In the genomic region with DNA sequence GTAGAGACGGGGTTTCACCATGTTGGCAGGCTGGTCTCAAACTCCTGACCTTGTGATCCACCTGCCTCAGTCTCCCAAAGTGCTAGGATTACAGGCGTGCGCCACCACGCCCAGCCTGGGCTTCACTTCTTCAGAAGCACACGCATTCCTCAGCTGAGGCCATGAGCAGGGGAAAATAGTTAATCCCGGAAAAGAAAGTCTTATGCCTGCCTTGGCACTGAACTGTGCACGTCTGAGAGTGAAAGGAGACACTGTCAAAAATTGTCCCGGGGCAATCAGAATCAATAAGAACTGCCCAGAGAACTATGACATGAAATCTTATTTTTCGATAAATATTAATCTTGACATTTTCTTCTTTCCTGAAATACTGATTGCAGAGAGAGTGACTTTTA, we compare ENCODE assay signal across 14 cellular contexts. TPM values are rescaled to one million over a fixed set of nuclear protein-coding genes. Genes with fewer than 3 reads are reported as not detected.
DNase-seq lines count a peak whose midpoint lies in the region; ATAC-seq and TF ChIP-seq lines count a peak whose summit lies in the region.
"Had no signal": no experiment of that assay in that cellular context is flagged by ENCODE, and none has a peak within 500 bp of the region (broad histone marks: within the 10 kb centered on the region; RNA-seq: fewer than 3 reads in every experiment).

No MANE protein-coding gene starts in this region.

- peaks cover 8% of the 10 kb centered on the region for H3K36me3 ChIP-seq in CD8-positive, alpha-beta memory T cell (ENCODE audit: insufficient read depth, low read length)
- H3K36me3 ChIP-seq: BE2C had no signal

- no peak for DNase-seq in CD14-positive monocyte (ENCODE audit: low spot score)
- no peak for DNase-seq in activated B cell treated with CpG ODN at 0.5 μM for 24 hours
- DNase-seq in memory B cell (ENCODE audit: low spot score in 2 of 2), result no peak
- no peak for DNase-seq in NCI-H2171 (lab: John Stamatoyannopoulos, UW)
- no peak for DNase-seq in DMS79 (lab: John Stamatoyannopoulos, UW)
- no peak for DNase-seq in CD8-positive, alpha-beta memory T cell
- DNase-seq in activated CD4-positive, CD25-positive, alpha-beta regulatory T cell (lab: John Stamatoyannopoulos, UW), result no peak
- DNase-seq: BE2C; CD4-positive, alpha-beta T cell; DMS79 treated with DMSO at 0.1 percent for 48 hours; EL; GM23248; KBM-7 had no signal

- H3K36me3 Mint-ChIP-seq in CD14-positive monocyte (peaks cover 27% of the 10 kb centered on the region in 2 donors), activated B cell treated with CpG ODN at 0.5 μM for 24 hours (ENCODE audit: low read depth) (peaks cover 61% of the 10 kb centered on the region), memory B cell (peaks cover 28% of the 10 kb centered on the region)
- peaks cover 4 to 41% (median 13%) of the 10 kb centered on the region in 3 donors for H3K36me3 Mint-ChIP-seq in CD8-positive, alpha-beta memory T cell

- H3K4me3 ChIP-seq in CD8-positive, alpha-beta memory T cell (ENCODE audit: low read length), result no peak overlapping the region
- H3K4me3 ChIP-seq: GM23248 had no signal

- peaks cover 54% of the 10 kb centered on the region for H3K4me1 Mint-ChIP-seq in CD14-positive monocyte
- peaks cover 72% of the 10 kb centered on the region for H3K4me1 Mint-ChIP-seq in activated B cell treated with CpG ODN at 0.5 μM for 24 hours
- H3K4me1 Mint-ChIP-seq in memory B cell, result peaks cover 34% of the 10 kb centered on the region
- H3K4me1 Mint-ChIP-seq in CD8-positive, alpha-beta memory T cell, result peaks cover 28 to 52% (median 44%) of the 10 kb centered on the region in 3 donors

- TF ChIP-seq CTCF in CD14-positive monocyte (IDR thresholded peaks at IDR 0.05) (no peak), activated B cell treated with CpG ODN at 0.5 μM for 24 hours (IDR thresholded peaks at IDR 0.05) (no peak)

- no peak overlapping the region for H3K27ac ChIP-seq in CD8-positive, alpha-beta memory T cell (ENCODE audit: low read depth, low read length)
- H3K27ac ChIP-seq: GM23248 had no signal

- no peaks in the 10 kb centered on the region for H3K27me3 ChIP-seq in CD8-positive, alpha-beta memory T cell (ENCODE audit: insufficient read depth, low read length, poor library complexity, severe bottlenecking)
- H3K27me3 ChIP-seq: BE2C had no signal

- no peaks in the 10 kb centered on the region for H3K9me3 ChIP-seq in CD8-positive, alpha-beta memory T cell (ENCODE audit: low read length)
- H3K9me3 ChIP-seq: BE2C had no signal

- CTCF ChIA-PET in activated B cell treated with CpG ODN at 0.5 μM for 24 hours (lab: Charles Lee), result no interaction called here
- CTCF ChIA-PET in CD8-positive, alpha-beta memory T cell (lab: Charles Lee), result interaction anchor here (1.2 kb wide), 1 partner anchor 210 kb away, joined by 3 read pairs; no protein-coding TSS in a partner anchor

- POLR2A ChIA-PET in activated B cell treated with CpG ODN at 0.5 μM for 24 hours (lab: Charles Lee), result interaction anchor here (0.9 kb wide), 1 partner anchor 152 kb away, joined by 3 read pairs; a partner anchor contains a TSS
- POLR2A ChIA-PET in CD8-positive, alpha-beta memory T cell (lab: Charles Lee), result no interaction called here

- H3K9me3 Mint-ChIP-seq in CD14-positive monocyte, result peaks cover 0 to 3% (median 0%) of the 10 kb centered on the region in 7 donors
- H3K9me3 Mint-ChIP-seq in activated B cell treated with CpG ODN at 0.5 μM for 24 hours, result no peaks in the 10 kb centered on the region
- no peaks in the 10 kb centered on the region for H3K9me3 Mint-ChIP-seq in memory B cell
- H3K9me3 Mint-ChIP-seq in CD8-positive, alpha-beta memory T cell, result no peaks in the 10 kb centered on the region
- H3K9me3 Mint-ChIP-seq: CD4-positive, alpha-beta T cell had no signal

- no peak overlapping the region for H3K4me3 Mint-ChIP-seq in CD14-positive monocyte
- H3K4me3 Mint-ChIP-seq in activated B cell treated with CpG ODN at 0.5 μM for 24 hours, result peak overlapping the region; percentile 71
- peak overlapping the region; percentile 53 for H3K4me3 Mint-ChIP-seq in memory B cell
- peak overlapping the region in 1 of 7 donors; percentile 17 for H3K4me3 Mint-ChIP-seq in CD8-positive, alpha-beta memory T cell

- H3K27me3 Mint-ChIP-seq in CD14-positive monocyte (ENCODE audit: low read depth in 3 of 3) (peaks cover 0 to 3% (median 1%) of the 10 kb centered on the region in 3 donors), activated B cell treated with CpG ODN at 0.5 μM for 24 hours (no peaks in the 10 kb centered on the region), memory B cell (no peaks in the 10 kb centered on the region)
- H3K27me3 Mint-ChIP-seq in CD8-positive, alpha-beta memory T cell, result no peaks in the 10 kb centered on the region
- H3K27me3 Mint-ChIP-seq: CD4-positive, alpha-beta T cell had no signal

- no peak for ATAC-seq in activated B cell treated with CpG ODN at 0.5 μM for 24 hours (ENCODE audit: low read depth)
- no peak for ATAC-seq in memory B cell (ENCODE audit: low read depth)
- ATAC-seq: HCT116 had no signal

- H3K4me1 ChIP-seq in CD8-positive, alpha-beta memory T cell (ENCODE audit: insufficient read depth, low read length), result peaks cover 12% of the 10 kb centered on the region

- H3K27ac Mint-ChIP-seq in CD14-positive monocyte (peak overlapping the region in 6 of 7 donors; percentile 6 to 89 (median 86)), activated B cell treated with CpG ODN at 0.5 μM for 24 hours (peak overlapping the region; percentile 74), memory B cell (no peak overlapping the region)
- H3K27ac Mint-ChIP-seq in CD8-positive, alpha-beta memory T cell, result no peak overlapping the region
- H3K27ac Mint-ChIP-seq: CD4-positive, alpha-beta T cell had no signal

- intact Hi-C loops in CD14-positive monocyte (cut with micrococcal nuclease), result no loop called here
- intact Hi-C loops in activated B cell treated with CpG ODN at 0.5 μM for 24 hours (cut with micrococcal nuclease), result no loop called here

RNA-seq across cellular contexts. Expression of a gene that starts 2.8 kb away (rescaled TPM):
- polyA plus RNA-seq in CD14-positive monocyte, result 1 to 10 TPM; 7.0 to 9.5 TPM
- 77.5 and 79.9 TPM in 2 replicates for total RNA-seq in activated B cell treated with CpG ODN at 0.5 μM for 24 hours
- total RNA-seq in CD8-positive, alpha-beta memory T cell, result 10 to 100 TPM; 18.0 to 19.0 TPM
- polyA plus RNA-seq in CD8-positive, alpha-beta memory T cell, result 6.8 TPM

RNA-seq across cellular contexts. Expression of a gene that starts 16.3 kb away (rescaled TPM):
- 10 to 100 TPM; 19.7 to 25.1 TPM for polyA plus RNA-seq in CD14-positive monocyte
- total RNA-seq in activated B cell treated with CpG ODN at 0.5 μM for 24 hours, result 55.4 and 61.7 TPM in 2 replicates
- total RNA-seq in CD8-positive, alpha-beta memory T cell, result 10 to 100 TPM; 30.8 to 31.5 TPM
- 85.0 TPM for polyA plus RNA-seq in CD8-positive, alpha-beta memory T cell

RNA-seq across cellular contexts. Expression of a gene that starts 20.7 kb away (rescaled TPM):
- 10 to 100 TPM; 30.7 to 37.8 TPM for polyA plus RNA-seq in CD14-positive monocyte
- 65.3 and 81.6 TPM in 2 replicates for total RNA-seq in activated B cell treated with CpG ODN at 0.5 μM for 24 hours
- 10 to 100 TPM; 36.4 to 38.7 TPM for total RNA-seq in CD8-positive, alpha-beta memory T cell
- 174 TPM for polyA plus RNA-seq in CD8-positive, alpha-beta memory T cell

RNA-seq across cellular contexts. Expression of a gene that starts 54.6 kb away (rescaled TPM):
- polyA plus RNA-seq in CD14-positive monocyte, result 10 to 100 TPM; 17.0 to 24.6 TPM
- total RNA-seq in activated B cell treated with CpG ODN at 0.5 μM for 24 hours, result 51.9 and 54.1 TPM in 2 replicates
- 10 to 100 TPM; 32.8 to 37.1 TPM for total RNA-seq in CD8-positive, alpha-beta memory T cell
- 75.5 TPM for polyA plus RNA-seq in CD8-positive, alpha-beta memory T cell

Comparison
In these comparisons a context has a peak if more than half of its experiments do, and no peak if none do; other contexts are left out.
1. H3K27ac Mint-ChIP-seq: peak in CD14-positive monocyte (6 of 7) and activated B cell treated with CpG ODN at 0.5 μM for 24 hours (single experiment); none in memory B cell (single experiment) and CD8-positive, alpha-beta memory T cell (0 of 8).
2. H3K4me3 Mint-ChIP-seq: peak in activated B cell treated with CpG ODN at 0.5 μM for 24 hours (single experiment) and memory B cell (single experiment); none in CD14-positive monocyte (0 of 2).